1 cellular context compared by ENCODE assay signal in the genomic region with DNA sequence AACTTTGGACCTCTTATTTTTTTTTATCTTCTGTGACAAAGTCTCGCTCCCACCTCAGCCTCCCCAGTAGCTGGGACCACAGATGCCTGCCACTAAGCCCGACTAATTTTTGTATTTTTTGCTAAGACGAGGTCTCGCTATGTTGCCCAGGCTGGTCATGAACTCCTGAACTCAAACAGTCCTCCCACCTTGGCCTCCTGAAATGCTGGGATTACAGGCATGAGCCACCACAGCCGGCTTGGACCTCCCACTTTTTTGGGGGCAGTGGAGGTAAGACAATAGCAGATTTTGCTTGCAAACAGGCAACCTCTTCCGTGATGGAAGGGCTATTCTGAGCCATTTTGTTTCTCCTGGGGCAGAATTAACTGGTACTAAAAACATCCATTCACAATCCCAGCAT.
TF ChIP-seq lines count a peak whose summit lies in the region.

No MANE protein-coding gene starts in this region.

TF ChIP-seq in HEK293T, 16 proteins besides CTCF, POLR2A, EP300 and RAD21:
- TF ChIP-seq CTBP1 (IDR thresholded peaks at IDR 0.05; ENCODE audit: borderline replicate concordance) (no peak), BHLHE40 (IDR thresholded peaks at IDR 0.05; ENCODE audit: borderline replicate concordance) (no peak), FOXK2 (IDR thresholded peaks at IDR 0.05) (no peak), ZNF384 (IDR thresholded peaks at IDR 0.05) (no peak), TARDBP (IDR thresholded peaks at IDR 0.05) (no peak), HDGF (IDR thresholded peaks at IDR 0.05; ENCODE audit: borderline replicate concordance) (no peak), ELF4 (IDR thresholded peaks at IDR 0.05) (no peak), LEF1 (IDR thresholded peaks at IDR 0.05; ENCODE audit: borderline replicate concordance) (no peak), ARNT (IDR thresholded peaks at IDR 0.05) (no peak), FOXA1 (IDR thresholded peaks at IDR 0.05) (no peak), FOXM1 (IDR thresholded peaks at IDR 0.05; ENCODE audit: borderline replicate concordance) (no peak), L3MBTL2 (conservative IDR thresholded peaks at IDR 0.05) (no peak), NFRKB (IDR thresholded peaks at IDR 0.05) (no peak), SUZ12 (IDR thresholded peaks at IDR 0.05) (no peak), SP1 (IDR thresholded peaks at IDR 0.05) (no peak)
- TF ChIP-seq, protein P1, sequence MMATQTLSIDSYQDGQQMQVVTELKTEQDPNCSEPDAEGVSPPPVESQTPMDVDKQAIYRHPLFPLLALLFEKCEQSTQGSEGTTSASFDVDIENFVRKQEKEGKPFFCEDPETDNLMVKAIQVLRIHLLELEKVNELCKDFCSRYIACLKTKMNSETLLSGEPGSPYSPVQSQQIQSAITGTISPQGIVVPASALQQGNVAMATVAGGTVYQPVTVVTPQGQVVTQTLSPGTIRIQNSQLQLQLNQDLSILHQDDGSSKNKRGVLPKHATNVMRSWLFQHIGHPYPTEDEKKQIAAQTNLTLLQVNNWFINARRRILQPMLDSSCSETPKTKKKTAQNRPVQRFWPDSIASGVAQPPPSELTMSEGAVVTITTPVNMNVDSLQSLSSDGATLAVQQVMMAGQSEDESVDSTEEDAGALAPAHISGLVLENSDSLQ (IDR thresholded peaks at IDR 0.05), result no peak
TF ChIP-seq in HEK293T: peak in this region for 0.
